ENCODE assay signal across 32 cellular contexts in genomic region chr4:11535333-11535732, GRCh38.
"Had no signal": no experiment of that assay in that cellular context is flagged by ENCODE, and none has a peak within 500 bp of the region (broad histone marks: within the 10 kb centered on the region; RNA-seq: fewer than 3 reads in every experiment).

No MANE protein-coding gene starts in this region.

- H3K4me1 Mint-ChIP-seq: nephron; stimulated activated naive CD8-positive, alpha-beta T cell treated with anti-CD3 and anti-CD28 coated beads, Interleukin-15, amount 100 ng/mL, for 72 hours had no signal

- DNase-seq: cerebellar nuclear complex; effector CD8-positive, alpha-beta T cell; foreskin keratinocyte; glutamatergic neuron; heart right ventricle; hippocampal formation; left ventricle myocardium superior; lower lobe of right lung; mucosa of descending colon; naive B cell; nucleus accumbens; ovary; posterior cingulate gyrus; psoas muscle; retina; right lobe of liver; stimulated activated CD4-positive, alpha-beta T cell treated with anti-CD3 and anti-CD28 coated beads, Interleukin-12 subunit alpha, Interleukin-12 subunit beta, amount 100 ng/mL, for 4 hours; stimulated activated CD4-positive, alpha-beta T cell treated with anti-CD3 and anti-CD28 coated beads, Interleukin-1b, Interleukin-23, amount 100 ng/mL, for 48 hours; stimulated activated CD4-positive, alpha-beta T cell treated with anti-CD3 and anti-CD28 coated beads, Interleukin-4, amount 100 ng/mL, for 1 hour; stimulated activated CD8-positive, alpha-beta memory T cell treated with anti-CD3 and anti-CD28 coated beads, Interleukin-4, amount 100 ng/mL, for 48 hours; stimulated activated naive CD4-positive, alpha-beta T cell; stimulated activated naive CD8-positive, alpha-beta T cell treated with anti-CD3 and anti-CD28 coated beads, Interleukin-15, amount 100 ng/mL, for 72 hours; transverse colon had no signal

- ATAC-seq: foreskin keratinocyte; gastroesophageal sphincter; heart right ventricle; left ventricle myocardium superior; lower lobe of right lung; mucosa of descending colon; psoas muscle; right lobe of liver; stimulated activated naive CD8-positive, alpha-beta T cell treated with anti-CD3 and anti-CD28 coated beads, Interleukin-15, amount 100 ng/mL, for 72 hours had no signal

- H3K27ac Mint-ChIP-seq: dendritic cell treated with granulocyte-macrophage colony-stimulating factor and Interleukin-4, amounts not matched to agents 40 ng/mL and 50 ng/mL, for 4 days; memory B cell; mesothelial cell of epicardium; naive B cell; stimulated activated naive CD8-positive, alpha-beta T cell treated with anti-CD3 and anti-CD28 coated beads, Interleukin-15, amount 100 ng/mL, for 72 hours had no signal

- H3K27ac ChIP-seq: esophagus muscularis mucosa, foreskin keratinocyte, gastroesophageal sphincter, heart right ventricle, lower lobe of right lung, ovary, psoas muscle, right lobe of liver, suprapubic skin, transverse colon, vagina had no signal

- H3K4me3 Mint-ChIP-seq: dendritic cell treated with granulocyte-macrophage colony-stimulating factor and Interleukin-4, amounts not matched to agents 40 ng/mL and 50 ng/mL, for 4 days; memory B cell; mesothelial cell of epicardium; naive B cell; nephron; stimulated activated naive CD8-positive, alpha-beta T cell treated with anti-CD3 and anti-CD28 coated beads, Interleukin-15, amount 100 ng/mL, for 72 hours had no signal

- H3K36me3 ChIP-seq: esophagus muscularis mucosa, gastroesophageal sphincter, heart right ventricle, lower lobe of right lung, ovary, right lobe of liver, suprapubic skin, transverse colon, vagina had no signal

- H3K36me3 Mint-ChIP-seq: memory B cell had no signal

- H3K9me3 ChIP-seq: lower lobe of right lung, mucosa of descending colon, ovary, right lobe of liver, vagina had no signal

- H3K4me1 ChIP-seq: esophagus muscularis mucosa, foreskin keratinocyte, gastroesophageal sphincter, heart right ventricle, lower lobe of right lung, psoas muscle, right lobe of liver, suprapubic skin, vagina had no signal

- H3K4me3 ChIP-seq: esophagus muscularis mucosa, gastroesophageal sphincter, heart right ventricle, lower lobe of right lung, mucosa of descending colon, ovary, psoas muscle, right lobe of liver, smooth muscle cell, suprapubic skin, transverse colon, vagina had no signal

- H3K27me3 ChIP-seq: esophagus muscularis mucosa, foreskin keratinocyte, gastroesophageal sphincter, heart right ventricle, ovary, right lobe of liver, suprapubic skin, transverse colon, vagina had no signal
